In genomic region chr17:34237458-34237857, GRCh38 we compare ENCODE assay signal across 18 cellular contexts. TPM values are rescaled to one million over a fixed set of nuclear protein-coding genes. Genes with fewer than 3 reads are reported as not detected.
DNase-seq lines count a peak whose midpoint lies in the region; ATAC-seq, FAIRE-seq and TF ChIP-seq lines count a peak whose summit lies in the region.
"Had no signal": no experiment of that assay in that cellular context is flagged by ENCODE, and none has a peak within 500 bp of the region (broad histone marks: within the 10 kb centered on the region; RNA-seq: fewer than 3 reads in every experiment).

No MANE protein-coding gene starts in this region.

- H2AFZ ChIP-seq in astrocyte (ENCODE audit: low read depth, low read length) = no peak overlapping the region

- H3K27me3 Mint-ChIP-seq in CD14-positive monocyte (ENCODE audit: low read depth in 3 of 3) = peaks cover 2 to 5% (median 2%) of the 10 kb centered on the region in 3 donors
- H3K27me3 Mint-ChIP-seq in astrocyte (ENCODE audit: low read depth, unreplicated experiment) = no peaks in the 10 kb centered on the region
- no peaks in the 10 kb centered on the region for H3K27me3 Mint-ChIP-seq in nephron (ENCODE audit: low read depth)

- H3K9me3 Mint-ChIP-seq in CD14-positive monocyte (peaks cover 0 to 3% (median 0%) of the 10 kb centered on the region in 7 donors), astrocyte (ENCODE audit: unreplicated experiment) (no peaks in the 10 kb centered on the region), nephron (no peaks in the 10 kb centered on the region)
- H3K9me3 Mint-ChIP-seq: CD8-positive, alpha-beta memory T cell; H9 had no signal

- no peak overlapping the region for H3K4me3 Mint-ChIP-seq in CD14-positive monocyte
- H3K4me3 Mint-ChIP-seq in astrocyte (ENCODE audit: unreplicated experiment) = no peak overlapping the region
- H3K4me3 Mint-ChIP-seq in nephron = no peak overlapping the region
- H3K4me3 Mint-ChIP-seq: CD8-positive, alpha-beta memory T cell; H9 had no signal

- FAIRE-seq in astrocyte (lab: Jason Lieb, UNC) = no peak
- FAIRE-seq: GM12892 had no signal

- H3K27me3 ChIP-seq in heart right ventricle (no peaks in the 10 kb centered on the region), astrocyte (ENCODE audit: insufficient read depth, low read length) (no peaks in the 10 kb centered on the region), ovary (no peaks in the 10 kb centered on the region)

- 88 to 91% methylated on average over 3 of the region's 3 CpGs for WGBS in heart right ventricle, 2 donors
- WGBS in ovary, 3 donors = 76 to 86% (median 85%) methylated on average over 3 of the region's 3 CpGs

- H3K9me3 ChIP-seq in heart right ventricle (no peaks in the 10 kb centered on the region), astrocyte (ENCODE audit: insufficient read depth, low read depth, low read length) (no peaks in the 10 kb centered on the region), ovary (no peaks in the 10 kb centered on the region)
- H3K9me3 ChIP-seq: Caco-2 had no signal

- no peak for TF ChIP-seq EP300 in ovary (IDR thresholded peaks at IDR 0.05)

- TF ChIP-seq POLR2A in ovary (IDR thresholded peaks at IDR 0.05) = no peak

- H3K27ac Mint-ChIP-seq in CD14-positive monocyte (peak overlapping the region in 5 of 7 donors; percentile 15 to 82 (median 64)), astrocyte (ENCODE audit: unreplicated experiment) (no peak overlapping the region), nephron (peak overlapping the region in 2 of 3 experiments; percentile 39 to 71)
- H3K27ac Mint-ChIP-seq: CD8-positive, alpha-beta memory T cell; H9 had no signal

- H3K27ac ChIP-seq in heart right ventricle (peak overlapping the region in 8 of 10 donors; percentile 53 to 93 (median 78)), astrocyte (ENCODE audit: low read depth, low read length) (peak overlapping the region; percentile 98), ovary (no peak overlapping the region)

- H3K4me1 Mint-ChIP-seq in CD14-positive monocyte = peaks cover 62% of the 10 kb centered on the region
- H3K4me1 Mint-ChIP-seq in astrocyte (ENCODE audit: low read depth, unreplicated experiment) = peaks cover 39% of the 10 kb centered on the region
- peaks cover 80% of the 10 kb centered on the region for H3K4me1 Mint-ChIP-seq in nephron
- H3K4me1 Mint-ChIP-seq: CD8-positive, alpha-beta memory T cell had no signal

- H3K4me2 ChIP-seq in astrocyte (ENCODE audit: low read length) = no peak overlapping the region

- no peaks in the 10 kb centered on the region for H3K36me3 ChIP-seq in heart right ventricle
- no peaks in the 10 kb centered on the region for H3K36me3 ChIP-seq in astrocyte (ENCODE audit: insufficient read depth, low read length)
- H3K36me3 ChIP-seq in ovary = no peaks in the 10 kb centered on the region

- intact Hi-C loops in heart right ventricle (cut with DNase I) = no loop called here
- intact Hi-C loops in left ventricle myocardium superior (cut with micrococcal nuclease) = no loop called here
- intact Hi-C loops in CD14-positive monocyte (cut with micrococcal nuclease) = no loop called here
- intact Hi-C loops in ovary (cut with DNase I) = no loop called here

- no peak for TF ChIP-seq CTCF in heart right ventricle (IDR thresholded peaks at IDR 0.05)
- no peak for TF ChIP-seq CTCF in CD14-positive monocyte (IDR thresholded peaks at IDR 0.05)
- TF ChIP-seq CTCF in astrocyte (IDR thresholded peaks at IDR 0.05; ENCODE audit: insufficient read depth, low read depth, low read length) = no peak
- TF ChIP-seq CTCF in nephron (IDR thresholded peaks at IDR 0.05; ENCODE audit: unreplicated experiment in 3 of 3) = no peak
- TF ChIP-seq CTCF in ovary (IDR thresholded peaks at IDR 0.05) = no peak

- peak overlapping the region; percentile 84 for H3K9ac ChIP-seq in astrocyte (ENCODE audit: low read length)

- H3K79me2 ChIP-seq in astrocyte (ENCODE audit: insufficient read depth, low read length) = no peaks in the 10 kb centered on the region

- no peak overlapping the region for H3K4me3 ChIP-seq in heart right ventricle
- no peak overlapping the region for H3K4me3 ChIP-seq in astrocyte (ENCODE audit: insufficient read depth, low read depth, low read length)
- H3K4me3 ChIP-seq in ovary = no peak overlapping the region

- H4K20me1 ChIP-seq in astrocyte (ENCODE audit: insufficient read depth, low read length) = no peaks in the 10 kb centered on the region

- H3K4me1 ChIP-seq in heart right ventricle (peaks cover 13 to 98% (median 90%) of the 10 kb centered on the region in 9 donors), astrocyte (ENCODE audit: insufficient read depth, low read length) (peaks cover 41% of the 10 kb centered on the region), ovary (ENCODE audit: insufficient read depth) (peaks cover 9% of the 10 kb centered on the region)

- DNase-seq in heart right ventricle (no peak), left ventricle myocardium superior (no peak), CD14-positive monocyte (ENCODE audit: low spot score) (no peak), astrocyte (ENCODE audit: low read depth) (no peak), ovary (no peak), hippocampal formation (lab: John Stamatoyannopoulos, UW) (no peak), NCI-H524 (lab: John Stamatoyannopoulos, UW) (no peak)
- DNase-seq: 8988T; ACHN; Caco-2; CD8-positive, alpha-beta memory T cell; DND-41; GDM1; GOT3; H9 had no signal

- H3K36me3 Mint-ChIP-seq in CD14-positive monocyte (no peaks in the 10 kb centered on the region), astrocyte (ENCODE audit: low read depth, unreplicated experiment) (no peaks in the 10 kb centered on the region), nephron (ENCODE audit: low read depth) (no peaks in the 10 kb centered on the region)
- H3K36me3 Mint-ChIP-seq: CD8-positive, alpha-beta memory T cell had no signal

- no peak for ATAC-seq in heart right ventricle
- ATAC-seq in left ventricle myocardium superior = no peak

RNA-seq across cellular contexts. Expression of gene CCL2, which starts 17.6 kb away (rescaled TPM):
- 100 to 1,000 TPM in 3 of 10 donors, 10 to 100 TPM in 6, 1 to 10 TPM in 1; 2.9 to 264 (median 38.5) TPM for total RNA-seq in heart right ventricle
- polyA plus RNA-seq in heart right ventricle = 10 to 100 TPM; 51.3 to 80.3 TPM
- total RNA-seq in left ventricle myocardium superior = 22.3 TPM
- 10 to 100 TPM; 17.7 to 44.9 TPM for polyA plus RNA-seq in CD14-positive monocyte
- total RNA-seq in astrocyte = 44.1 and 54.2 TPM in 2 replicates
- total RNA-seq in ovary = 100 to 1,000 TPM in 1 of 7 donors, 10 to 100 TPM in 5, 1 to 10 TPM in 1; 5.0 to 156 (median 25.3) TPM
- 10 to 100 TPM; 35.1 to 50.9 TPM for polyA plus RNA-seq in ovary
- total RNA-seq: Caco-2, HT-29 had no signal
- polyA plus RNA-seq: CD8-positive, alpha-beta memory T cell had no signal

RNA-seq across cellular contexts. Expression of gene CCL7, which starts 32.6 kb away (rescaled TPM):
- total RNA-seq in heart right ventricle = under 1 TPM in 1 of 10 donors, not detected in 9; 0.65 TPM
- polyA plus RNA-seq in heart right ventricle = under 1 TPM in 1 of 2 donors, not detected in 1; 0.29 TPM
- total RNA-seq in left ventricle myocardium superior = not detected
- under 1 TPM; 0.25 to 0.38 TPM for polyA plus RNA-seq in CD14-positive monocyte
- total RNA-seq in astrocyte = not detected in 2 replicates
- total RNA-seq in ovary = under 1 TPM in 1 of 7 donors, not detected in 6; 0.46 TPM
- polyA plus RNA-seq in ovary = not detected
- total RNA-seq: Caco-2; CD8-positive, alpha-beta memory T cell; H9; HT-29 had no signal
- polyA plus RNA-seq: CD8-positive, alpha-beta memory T cell had no signal

RNA-seq across cellular contexts. Expression of gene CCL11, which starts 48.1 kb away (rescaled TPM):
- total RNA-seq in heart right ventricle (10 to 100 TPM in 2 of 10 donors, 1 to 10 TPM in 6, under 1 TPM in 2; 0.46 to 31.2 (median 1.3) TPM), left ventricle myocardium superior (5.4 TPM), astrocyte (0.26 TPM in 1 of 2 replicates, not detected in the other), ovary (not detected)
- polyA plus RNA-seq in heart right ventricle (1 to 10 TPM; 1.5 to 6.2 TPM), CD14-positive monocyte (not detected), ovary (1 to 10 TPM in 1 of 2 donors, under 1 TPM in 1; 0.35 to 2.0 TPM)
- total RNA-seq: Caco-2; CD8-positive, alpha-beta memory T cell; H9; HT-29 had no signal
- polyA plus RNA-seq: CD8-positive, alpha-beta memory T cell had no signal

Comparison
In these comparisons a context has a peak if more than half of its experiments do, and no peak if none do; other contexts are left out.
1. H3K27ac ChIP-seq: peak in heart right ventricle (8 of 10) and astrocyte (single experiment); none in ovary (0 of 2).